In the genomic region with DNA sequence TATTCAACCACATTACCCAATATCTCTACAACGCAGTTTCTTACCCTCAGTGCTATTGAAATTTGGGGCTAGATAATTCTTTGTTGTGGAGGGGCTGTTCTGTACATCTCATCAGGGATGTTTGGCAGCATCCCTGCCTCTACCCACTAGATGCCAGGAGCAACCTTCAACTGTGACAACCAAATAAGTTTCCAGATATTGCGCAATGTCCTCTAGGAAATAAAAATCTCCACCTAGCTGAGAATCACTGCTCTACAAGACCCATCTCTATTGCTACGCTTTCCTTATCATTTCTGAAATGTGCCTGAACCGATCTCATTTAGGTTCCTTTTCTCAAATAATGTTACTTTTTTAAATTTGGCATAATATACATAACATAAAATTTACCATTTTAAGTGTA, we compare ENCODE assay signal across 19 cellular contexts.
DNase-seq lines count a peak whose midpoint lies in the region; ATAC-seq, FAIRE-seq and TF ChIP-seq lines count a peak whose summit lies in the region.
"Had no signal": no experiment of that assay in that cellular context is flagged by ENCODE, and none has a peak within 500 bp of the region (broad histone marks: within the 10 kb centered on the region; RNA-seq: fewer than 3 reads in every experiment).

No MANE protein-coding gene starts in this region.

- H3K27ac ChIP-seq in HepG2 (ENCODE audit: extremely low read length, insufficient read depth, low read length): no peak overlapping the region
- H3K27ac ChIP-seq in right lobe of liver: no peak overlapping the region
- no peak overlapping the region for H3K27ac ChIP-seq in IMR-90 (ENCODE audit: insufficient read depth, low read length)
- no peak overlapping the region for H3K27ac ChIP-seq in K562 (ENCODE audit: extremely low read depth, low read depth, low read length)
- no peak overlapping the region for H3K27ac ChIP-seq in smooth muscle cell (ENCODE audit: low read depth)
- H3K27ac ChIP-seq: GM23248 had no signal

- no peak overlapping the region for H3K4me3 Mint-ChIP-seq in activated naive CD8-positive, alpha-beta T cell treated with anti-CD3 and anti-CD28 coated beads, Interleukin-2, amount 50 U/mL, for 24 hours
- H3K4me3 Mint-ChIP-seq: CD4-positive, alpha-beta memory T cell; H9; HFFc6 had no signal

- no peaks in the 10 kb centered on the region for H3K79me1 ChIP-seq in IMR-90 (ENCODE audit: low read depth in 1 of 2, low read length in 2 of 2)

- H2BK15ac ChIP-seq in IMR-90 (ENCODE audit: low read depth, low read length): no peak overlapping the region

- CTCF ChIA-PET in HepG2 (lab: Yijun Ruan, JAX; ENCODE audit: low intra/inter-chr PET ratio, low total read pairs) (no interaction called here), IMR-90 (lab: Yijun Ruan, JAX) (no interaction called here), K562 (lab: Yijun Ruan, JAX; ENCODE audit: low intra/inter-chr PET ratio) (no interaction called here)

- H3K9ac ChIP-seq in HepG2 (ENCODE audit: insufficient read depth, low read depth, low read length): no peak overlapping the region
- H3K9ac ChIP-seq in IMR-90 (ENCODE audit: low read depth, low read length): no peak overlapping the region
- H3K9ac ChIP-seq in K562 (ENCODE audit: insufficient read depth in 1 of 2, low read depth in 2 of 2, low read length in 2 of 2): no peak overlapping the region
- no peak overlapping the region for H3K9ac ChIP-seq in smooth muscle cell (ENCODE audit: low read depth)
- H3K9ac ChIP-seq: GM23248 had no signal

- no peak overlapping the region for H2BK5ac ChIP-seq in IMR-90 (ENCODE audit: low read depth, low read length, poor library complexity, severe bottlenecking)

- H3K79me2 ChIP-seq in HepG2 (ENCODE audit: insufficient read depth, low read length) (no peaks in the 10 kb centered on the region), K562 (ENCODE audit: control insufficient read depth, insufficient read depth, low read length) (no peaks in the 10 kb centered on the region), smooth muscle cell (ENCODE audit: low read depth) (no peaks in the 10 kb centered on the region)

- in situ Hi-C loops in HepG2 (cut with HindIII; ENCODE audit: extremely low pct_ligation_motif_present, low pct_unique_long_range_greater_than_20kb) (no loop called here), IMR-90 (cut with MboI; ENCODE audit: low sequenced_read_pairs) (no loop called here), K562 (cut with MboI) (no loop called here)

- H4K91ac ChIP-seq in IMR-90 (ENCODE audit: insufficient read depth, low read depth, low read length): no peak overlapping the region

- H3K9me3 ChIP-seq in HepG2 (ENCODE audit: low read length): no peaks in the 10 kb centered on the region
- no peaks in the 10 kb centered on the region for H3K9me3 ChIP-seq in right lobe of liver
- no peaks in the 10 kb centered on the region for H3K9me3 ChIP-seq in IMR-90 (ENCODE audit: control insufficient read depth, insufficient read depth, low read length)
- H3K9me3 ChIP-seq in K562 (replicated peaks; ENCODE audit: control insufficient read depth, insufficient read depth, low read depth, low read length): no peaks in the 10 kb centered on the region
- H3K9me3 ChIP-seq in smooth muscle cell (replicated peaks; ENCODE audit: low read depth): no peaks in the 10 kb centered on the region
- H3K9me3 ChIP-seq: Caco-2 had no signal

- no peaks in the 10 kb centered on the region for H3K36me3 Mint-ChIP-seq in activated naive CD8-positive, alpha-beta T cell treated with anti-CD3 and anti-CD28 coated beads, Interleukin-2, amount 50 U/mL, for 24 hours (ENCODE audit: low read depth)
- H3K36me3 Mint-ChIP-seq: CD4-positive, alpha-beta memory T cell had no signal

- no peaks in the 10 kb centered on the region for H3F3A ChIP-seq in smooth muscle cell (ENCODE audit: low read depth)

- H3K18ac ChIP-seq in IMR-90 (ENCODE audit: low read depth, low read length): no peak overlapping the region

- H4K8ac ChIP-seq in IMR-90 (ENCODE audit: low read depth in 2 of 2, low read length in 2 of 2): no peak overlapping the region

- H2AFZ ChIP-seq in HepG2 (ENCODE audit: low read length) (no peak overlapping the region), IMR-90 (replicated peaks; ENCODE audit: low read length, poor library complexity) (no peak overlapping the region), K562 (ENCODE audit: low read depth, low read length) (no peak overlapping the region), smooth muscle cell (ENCODE audit: low read depth) (no peak overlapping the region)
- H2AFZ ChIP-seq: GM23248 had no signal

- TF ChIP-seq RAD21 in HepG2 (CRISPR knock-in tag; IDR thresholded peaks at IDR 0.05) (no peak), IMR-90 (IDR thresholded peaks at IDR 0.05; ENCODE audit: low read length) (no peak), K562 (CRISPR knock-in tag; conservative IDR thresholded peaks at IDR 0.05 in 1 of 2, IDR thresholded peaks at IDR 0.05 in 1 of 2) (no peak)

- no peaks in the 10 kb centered on the region for H3K9me3 Mint-ChIP-seq in activated naive CD8-positive, alpha-beta T cell treated with anti-CD3 and anti-CD28 coated beads, Interleukin-2, amount 50 U/mL, for 24 hours
- H3K9me3 Mint-ChIP-seq: HFFc6 had no signal

- TF ChIP-seq EP300 in HepG2 (IDR thresholded peaks at IDR 0.05; ENCODE audit: low read depth in 2 of 2, low read length in 2 of 2) (0 out of 4 replicates have a peak, but pooled peaks of 1 of the 2 experiments have one; percentile 16), HepG2 (CRISPR knock-in tag; IDR thresholded peaks at IDR 0.05; ENCODE audit: borderline replicate concordance) (no peak), K562 (IDR thresholded peaks at IDR 0.05; ENCODE audit: low read length) (no peak)

- H2AK9ac ChIP-seq in IMR-90 (replicated peaks; ENCODE audit: low read depth, low read length, poor library complexity): no peak overlapping the region

- no peak overlapping the region for H3K4ac ChIP-seq in IMR-90 (ENCODE audit: low read depth, low read length)

- H2BK20ac ChIP-seq in IMR-90 (ENCODE audit: low read depth, low read length): no peak overlapping the region

- no peak overlapping the region for H3K56ac ChIP-seq in IMR-90 (ENCODE audit: extremely low read depth, insufficient read depth, low read length)

- H3K27me3 ChIP-seq in HepG2 (ENCODE audit: control insufficient read depth in 1 of 2, insufficient read depth in 2 of 2, low read length in 2 of 2) (no peaks in the 10 kb centered on the region), right lobe of liver (no peaks in the 10 kb centered on the region), IMR-90 (ENCODE audit: control insufficient read depth, insufficient read depth, low read length) (0 out of 2 replicates have a peak, but pooled peaks cover 1% of the 10 kb centered on the region), K562 (ENCODE audit: control insufficient read depth in 2 of 2, insufficient read depth in 2 of 2, low read length in 2 of 2) (no peaks in the 10 kb centered on the region), smooth muscle cell (ENCODE audit: low read depth) (peaks cover 4% of the 10 kb centered on the region)

- intact Hi-C loops in HepG2 (cut with micrococcal nuclease; ENCODE audit: unreplicated experiment) (no loop called here), right lobe of liver (cut with DNase I) (no loop called here), IMR-90 (cut with micrococcal nuclease) (no loop called here), K562 (cut with micrococcal nuclease) (no loop called here)

- no peaks in the 10 kb centered on the region for H4K20me1 ChIP-seq in HepG2 (ENCODE audit: insufficient read depth, low read length)
- no peaks in the 10 kb centered on the region for H4K20me1 ChIP-seq in IMR-90 (ENCODE audit: insufficient read depth, low read length)
- no peaks in the 10 kb centered on the region for H4K20me1 ChIP-seq in K562 (replicated peaks; ENCODE audit: control insufficient read depth, insufficient read depth, low read length)
- H4K20me1 ChIP-seq in smooth muscle cell (ENCODE audit: low read depth): no peaks in the 10 kb centered on the region

- FAIRE-seq in HepG2 (lab: Jason Lieb, UNC): no peak
- FAIRE-seq in K562 (lab: Jason Lieb, UNC): no peak
- FAIRE-seq: G401.6, GM12878, GM19239 had no signal

- no TSS peak for BruUV-seq in HepG2 (replicated peaks; lab: Mats Ljungman, UMichigan)
- BruUV-seq in IMR-90 (replicated peaks; lab: Mats Ljungman, UMichigan): no TSS peak
- no TSS peak for BruUV-seq in K562 (replicated peaks; lab: Mats Ljungman, UMichigan)

- no peaks in the 10 kb centered on the region for H3K36me3 ChIP-seq in HepG2 (replicated peaks in 1 of 2; ENCODE audit: control insufficient read depth in 1 of 2, insufficient read depth in 2 of 2, low read length in 2 of 2)
- H3K36me3 ChIP-seq in right lobe of liver: no peaks in the 10 kb centered on the region
- H3K36me3 ChIP-seq in IMR-90 (ENCODE audit: control insufficient read depth, insufficient read depth, low read length): no peaks in the 10 kb centered on the region
- H3K36me3 ChIP-seq in K562 (ENCODE audit: control insufficient read depth, insufficient read depth, low read length): no peaks in the 10 kb centered on the region
- no peaks in the 10 kb centered on the region for H3K36me3 ChIP-seq in smooth muscle cell (ENCODE audit: low read depth)

- TF ChIP-seq CTCF in HepG2 (CRISPR knock-in tag; IDR thresholded peaks at IDR 0.05) (no peak), right lobe of liver (IDR thresholded peaks at IDR 0.05) (no peak), IMR-90 (conservative IDR thresholded peaks at IDR 0.05; ENCODE audit: low read depth, low read length) (no peak), K562 (IDR thresholded peaks at IDR 0.05 in 2 of 3, conservative IDR thresholded peaks at IDR 0.05 in 1 of 3; ENCODE audit: insufficient read depth in 2 of 3, low read depth in 1 of 3, low read length in 3 of 3) (no peak), smooth muscle cell (IDR thresholded peaks at IDR 0.05; ENCODE audit: borderline replicate concordance, insufficient read depth, poor library complexity, severe bottlenecking) (no peak)

- H3K23ac ChIP-seq in IMR-90 (ENCODE audit: low read depth, low read length): no peak overlapping the region

- H3K27ac Mint-ChIP-seq in activated naive CD8-positive, alpha-beta T cell treated with anti-CD3 and anti-CD28 coated beads, Interleukin-2, amount 50 U/mL, for 24 hours: no peak overlapping the region
- H3K27ac Mint-ChIP-seq: CD4-positive, alpha-beta memory T cell; H9; HFFc6 had no signal

- H2AK5ac ChIP-seq in IMR-90 (ENCODE audit: low read depth, low read length): no peak overlapping the region

- no peaks in the 10 kb centered on the region for H3K27me3 Mint-ChIP-seq in activated naive CD8-positive, alpha-beta T cell treated with anti-CD3 and anti-CD28 coated beads, Interleukin-2, amount 50 U/mL, for 24 hours
- H3K27me3 Mint-ChIP-seq: CD4-positive, alpha-beta memory T cell had no signal

- no peak overlapping the region for H2BK120ac ChIP-seq in IMR-90 (ENCODE audit: low read depth, low read length)

- DNase-seq in HepG2 (ENCODE audit: low spot score) (no peak), right lobe of liver (no peak), IMR-90 (no peak), K562 (ENCODE audit: extremely low read depth in 1 of 4, low spot score in 3 of 4) (no peak), NCI-H1694 treated with DMSO at 0.1 percent for 48 hours (lab: John Stamatoyannopoulos, UW) (no peak), smooth muscle cell (lab: John Stamatoyannopoulos, UW; ENCODE audit: unreplicated experiment) (no peak)
- no peak for DNase-seq in activated naive CD8-positive, alpha-beta T cell treated with anti-CD3 and anti-CD28 coated beads, Interleukin-2, amount 50 U/mL, for 24 hours
- DNase-seq: 8988T; C1 segment of cervical spinal cord; Caco-2; CD4-positive, alpha-beta memory T cell; DMS153; DND-41; GM23248; H9; HFFc6 had no signal

- no peaks in the 10 kb centered on the region for H3K4me1 Mint-ChIP-seq in activated naive CD8-positive, alpha-beta T cell treated with anti-CD3 and anti-CD28 coated beads, Interleukin-2, amount 50 U/mL, for 24 hours
- H3K4me1 Mint-ChIP-seq: CD4-positive, alpha-beta memory T cell had no signal

- H3K4me1 ChIP-seq in HepG2 (ENCODE audit: insufficient read depth, low read length): peaks cover 1% of the 10 kb centered on the region
- no peaks in the 10 kb centered on the region for H3K4me1 ChIP-seq in right lobe of liver
- no peaks in the 10 kb centered on the region for H3K4me1 ChIP-seq in IMR-90 (ENCODE audit: control insufficient read depth, insufficient read depth, low read length)
- no peaks in the 10 kb centered on the region for H3K4me1 ChIP-seq in K562 (replicated peaks in 1 of 2; ENCODE audit: control insufficient read depth in 2 of 2, insufficient read depth in 2 of 2, low read length in 2 of 2)
- H3K4me1 ChIP-seq in smooth muscle cell (ENCODE audit: low read depth): no peaks in the 10 kb centered on the region
- H3K4me1 ChIP-seq: Caco-2 had no signal

- no peak for ATAC-seq in HepG2
- no peak for ATAC-seq in right lobe of liver
- no peak for ATAC-seq in IMR-90 (ENCODE audit: low read depth)
- ATAC-seq in K562: no peak
- ATAC-seq in activated naive CD8-positive, alpha-beta T cell treated with anti-CD3 and anti-CD28 coated beads, Interleukin-2, amount 50 U/mL, for 24 hours: no peak
- ATAC-seq: GM12878 had no signal

- TF ChIP-seq POLR2A in HepG2 (IDR thresholded peaks at IDR 0.05; ENCODE audit: insufficient read depth in 1 of 2, low read depth in 2 of 2, low read length in 2 of 2) (no peak), right lobe of liver (IDR thresholded peaks at IDR 0.05) (no peak), IMR-90 (IDR thresholded peaks at IDR 0.05; ENCODE audit: low read depth, low read length) (no peak), K562 (conservative IDR thresholded peaks at IDR 0.05) (no peak)

- dilution Hi-C loops in IMR-90 (cut with HindIII; ENCODE audit: low sequenced_read_pairs, unreplicated experiment): no loop called here

- no peak overlapping the region for H3K4me2 ChIP-seq in HepG2 (ENCODE audit: low read depth, low read length)
- no peak overlapping the region for H3K4me2 ChIP-seq in IMR-90 (ENCODE audit: low read depth, low read length)
- H3K4me2 ChIP-seq in K562 (ENCODE audit: insufficient read depth, low read length): no peak overlapping the region
- H3K4me2 ChIP-seq in smooth muscle cell: no peak overlapping the region

- no peaks in the 10 kb centered on the region for H3K9me1 ChIP-seq in IMR-90 (ENCODE audit: insufficient read depth, low read length)
- H3K9me1 ChIP-seq in K562 (ENCODE audit: control insufficient read depth, insufficient read depth, low read length): no peaks in the 10 kb centered on the region

- POLR2A ChIA-PET in HepG2 (lab: Yijun Ruan, JAX) (no interaction called here), IMR-90 (lab: Charles Lee; ENCODE audit: unreplicated experiment) (no interaction called here), K562 (lab: Yijun Ruan, JAX) (no interaction called here)

- no peak overlapping the region for H3K14ac ChIP-seq in IMR-90 (replicated peaks; ENCODE audit: low read depth, low read length)

- H4K5ac ChIP-seq in IMR-90 (ENCODE audit: low read depth, low read length): no peak overlapping the region

- H3K4me3 ChIP-seq in HepG2 (replicated peaks in 1 of 3; ENCODE audit: insufficient read depth in 1 of 3, low read depth in 2 of 3, low read length in 3 of 3) (no peak overlapping the region), right lobe of liver (no peak overlapping the region), IMR-90 (ENCODE audit: insufficient read depth, low read depth, low read length) (no peak overlapping the region), K562 (no peak overlapping the region), smooth muscle cell (no peak overlapping the region)
- H3K4me3 ChIP-seq: GM12878, GM23248 had no signal

- 49% methylated on average over 4 of the region's 4 CpGs for WGBS in HepG2 (ENCODE audit: low lambda C conversion rate)
- 71% methylated on average over 4 of the region's 4 CpGs for WGBS in right lobe of liver (ENCODE audit: insufficient coverage, low coverage, low lambda C conversion rate, missing lambda C conversion rate)
- 100% methylated on average over 1 of the region's 4 CpGs; no CpG with 5 or more reads in 1 of the 2 experiments for WGBS in IMR-90 (ENCODE audit: extremely low coverage in 2 of 2, insufficient read length in 1 of 2), 2 experiments
- 59% methylated on average over 4 of the region's 4 CpGs for WGBS in K562 (ENCODE audit: insufficient coverage, low coverage, missing lambda C conversion rate)
- WGBS in smooth muscle cell (ENCODE audit: low lambda C conversion rate): 88% methylated on average over 4 of the region's 4 CpGs
